In genomic region chr5:43461066-43461465, GRCh38 we compare ENCODE assay signal across 10 cellular contexts. TPM values are rescaled to one million over a fixed set of nuclear protein-coding genes. Genes with fewer than 3 reads are reported as not detected.
"Had no signal": no experiment of that assay in that cellular context is flagged by ENCODE, and none has a peak within 500 bp of the region (broad histone marks: within the 10 kb centered on the region; RNA-seq: fewer than 3 reads in every experiment).

No MANE protein-coding gene starts in this region.

- ATAC-seq: HCT116 had no signal

- H2AFZ ChIP-seq: GM23248 had no signal

- DNase-seq: GM23248, GOT3, H7, HFFc6, IMR-90, KBM-7 had no signal

- H3K27ac ChIP-seq: GM23248 had no signal

- H3K4me3 ChIP-seq: GM23248, HAP-1 had no signal

- H3K4me1 ChIP-seq: HAP-1 had no signal

- FAIRE-seq: HTR-8/SVneo had no signal

- H3K9me3 ChIP-seq: HAP-1 had no signal

- H3K9ac ChIP-seq: GM23248 had no signal

- H3K36me3 ChIP-seq: HAP-1 had no signal

RNA-seq across cellular contexts. Expression of gene CCL28, which starts 48.9 kb away (rescaled TPM):
- total RNA-seq: H4, H7 had no signal
